8 cellular contexts compared by ENCODE assay signal in genomic region chr3:32143849-32144757, GRCh38. TPM values are rescaled to one million over a fixed set of nuclear protein-coding genes. Genes with fewer than 3 reads are reported as not detected.
DNase-seq lines count a peak whose midpoint lies in the region; ATAC-seq and TF ChIP-seq lines count a peak whose summit lies in the region.

No MANE protein-coding gene starts in this region.

- H3K27me3 ChIP-seq in dorsolateral prefrontal cortex = no peaks in the 10 kb centered on the region

- intact Hi-C loops in activated B cell treated with CpG ODN at 0.5 μM for 24 hours (cut with micrococcal nuclease) = loop anchor here (1.0 to 5.0 kb wide), 7 partner anchors 37 to 1377 kb away; partner anchors contain the start of gene GPD1L
- intact Hi-C loops in dorsolateral prefrontal cortex (cut with DNase I) = loop anchor here (2.0 to 5.0 kb wide), 4 partner anchors 35 to 127 kb away; partner anchors contain the start of gene GPD1L (in 1 of the 2)

- peaks cover 25% of the 10 kb centered on the region for H3K4me1 Mint-ChIP-seq in activated B cell treated with CpG ODN at 0.5 μM for 24 hours
- no peaks in the 10 kb centered on the region for H3K4me1 Mint-ChIP-seq in stimulated activated naive CD8-positive, alpha-beta T cell treated with anti-CD3 and anti-CD28 coated beads, Interleukin-15, amount 100 ng/mL, for 72 hours

- CTCF ChIA-PET in activated B cell treated with CpG ODN at 0.5 μM for 24 hours (lab: Charles Lee) = interaction anchor here (0.7 to 3.0 kb wide), 25 partner anchors 10 to 594 kb away, joined by 3 to 20 read pairs (median 4); no protein-coding TSS in a partner anchor

- peak overlapping the region in 2 of 59 donors; percentile 11 to 23 for H3K27ac ChIP-seq in dorsolateral prefrontal cortex

- H3K27ac Mint-ChIP-seq in activated B cell treated with CpG ODN at 0.5 μM for 24 hours = no peak overlapping the region
- H3K27ac Mint-ChIP-seq in stimulated activated naive CD8-positive, alpha-beta T cell treated with anti-CD3 and anti-CD28 coated beads, Interleukin-15, amount 100 ng/mL, for 72 hours = peak overlapping the region in 1 of 2 donors; percentile 78

- H3K4me3 Mint-ChIP-seq in activated B cell treated with CpG ODN at 0.5 μM for 24 hours = no peak overlapping the region
- H3K4me3 Mint-ChIP-seq in stimulated activated naive CD8-positive, alpha-beta T cell treated with anti-CD3 and anti-CD28 coated beads, Interleukin-15, amount 100 ng/mL, for 72 hours = no peak overlapping the region

- no peaks in the 10 kb centered on the region for H3K27me3 Mint-ChIP-seq in activated B cell treated with CpG ODN at 0.5 μM for 24 hours
- no peaks in the 10 kb centered on the region for H3K27me3 Mint-ChIP-seq in stimulated activated naive CD8-positive, alpha-beta T cell treated with anti-CD3 and anti-CD28 coated beads, Interleukin-15, amount 100 ng/mL, for 72 hours

- peak; percentile 74 for TF ChIP-seq CTCF in activated B cell treated with CpG ODN at 0.5 μM for 24 hours (IDR thresholded peaks at IDR 0.05)
- TF ChIP-seq CTCF in dorsolateral prefrontal cortex (IDR thresholded peaks at IDR 0.05 in 54 of 56, conservative IDR thresholded peaks at IDR 0.05 in 2 of 56; ENCODE audit: low read depth in 1 of 56, partially characterized antibody in 56 of 56) = peak; percentile 75 to 94 (median 86)

- H3K36me3 Mint-ChIP-seq in activated B cell treated with CpG ODN at 0.5 μM for 24 hours (ENCODE audit: low read depth) = peaks cover 24% of the 10 kb centered on the region

- H3K4me3 ChIP-seq in dorsolateral prefrontal cortex = no peak overlapping the region

- ATAC-seq in HG03064 (IDR thresholded peaks at IDR 0.05; ENCODE audit: low read depth, unreplicated experiment) (peak; percentile 64), activated B cell treated with CpG ODN at 0.5 μM for 24 hours (ENCODE audit: low read depth) (peak; percentile 66)
- peak; percentile 76 for ATAC-seq in stimulated activated naive CD8-positive, alpha-beta T cell treated with anti-CD3 and anti-CD28 coated beads, Interleukin-15, amount 100 ng/mL, for 72 hours

- H3K9me3 Mint-ChIP-seq in activated B cell treated with CpG ODN at 0.5 μM for 24 hours = no peaks in the 10 kb centered on the region
- no peaks in the 10 kb centered on the region for H3K9me3 Mint-ChIP-seq in stimulated activated naive CD8-positive, alpha-beta T cell treated with anti-CD3 and anti-CD28 coated beads, Interleukin-15, amount 100 ng/mL, for 72 hours

- POLR2A ChIA-PET in activated B cell treated with CpG ODN at 0.5 μM for 24 hours (lab: Charles Lee) = interaction anchor here (0.6 kb wide), 1 partner anchor 126 kb away, joined by 3 read pairs; no protein-coding TSS in a partner anchor

- DNase-seq in activated T-cell treated with anti-CD3 and anti-CD28 coated beads for 1 hour (ENCODE audit: low read depth) (peak; percentile 15), NCI-H345 (lab: John Stamatoyannopoulos, UW) (peak; percentile 45), activated B cell treated with CpG ODN at 0.5 μM for 24 hours (no peak), dorsolateral prefrontal cortex (peak in 4 of 10 donors; percentile 30 to 66 (median 40)), lung microvascular endothelial cell (ENCODE audit: low read depth in 2 of 2) (peak; percentile 85 to 86)
- no peak for DNase-seq in activated T-cell treated with anti-CD3 and anti-CD28 coated beads, Interleukin-2, amount 50 U/mL, for 1 hour
- peak; percentile 38 to 49 for DNase-seq in stimulated activated naive CD8-positive, alpha-beta T cell treated with anti-CD3 and anti-CD28 coated beads, Interleukin-15, amount 100 ng/mL, for 72 hours

RNA-seq across cellular contexts. Expression of gene GPD1L, which starts 37.7 kb away (rescaled TPM):
- total RNA-seq in activated B cell treated with CpG ODN at 0.5 μM for 24 hours = 8.2 and 9.6 TPM in 2 replicates
- 10 to 100 TPM; 32.5 to 90.3 (median 61.9) TPM for total RNA-seq in dorsolateral prefrontal cortex
- total RNA-seq in lung microvascular endothelial cell = 8.9 and 12.9 TPM in 2 replicates

Comparison
In these comparisons a context has a peak if more than half of its experiments do, and no peak if none do; other contexts are left out.
1. DNase-seq: peak in activated T-cell treated with anti-CD3 and anti-CD28 coated beads for 1 hour (single experiment), NCI-H345 (single experiment), lung microvascular endothelial cell (2 of 2) and stimulated activated naive CD8-positive, alpha-beta T cell treated with anti-CD3 and anti-CD28 coated beads, Interleukin-15, amount 100 ng/mL, for 72 hours (2 of 2); none in activated T-cell treated with anti-CD3 and anti-CD28 coated beads, Interleukin-2, amount 50 U/mL, for 1 hour (single experiment) and activated B cell treated with CpG ODN at 0.5 μM for 24 hours (single experiment).
2. Peak in every context shown above with its lines, with median percentiles within 50 percentile points of each other: ATAC-seq.